19 cellular contexts compared by ENCODE assay signal in the genomic region with DNA sequence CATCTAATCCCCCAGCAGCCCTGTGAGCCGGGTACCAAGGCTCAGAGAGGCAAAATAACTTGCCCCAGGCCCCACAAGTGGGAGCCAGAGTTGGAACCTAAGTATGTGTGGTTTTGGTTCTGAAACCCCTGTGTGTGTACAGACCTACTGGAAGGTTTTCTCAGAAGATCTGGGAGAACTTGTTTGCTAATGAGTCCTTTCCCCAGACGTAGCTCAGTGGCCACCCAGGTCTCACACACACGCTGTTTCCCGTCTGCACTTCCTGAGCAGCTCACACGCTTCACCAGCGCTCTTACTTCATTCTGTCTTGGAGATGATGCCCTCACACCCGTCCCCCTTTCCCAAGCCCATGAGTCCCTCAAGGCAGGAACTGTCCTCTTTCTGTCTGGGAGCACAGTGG. TPM values are rescaled to one million over a fixed set of nuclear protein-coding genes. Genes with fewer than 3 reads are reported as not detected.
DNase-seq lines count a peak whose midpoint lies in the region; ATAC-seq and TF ChIP-seq lines count a peak whose summit lies in the region.
"Had no signal": no experiment of that assay in that cellular context is flagged by ENCODE, and none has a peak within 500 bp of the region (broad histone marks: within the 10 kb centered on the region; RNA-seq: fewer than 3 reads in every experiment).

No MANE protein-coding gene starts in this region.

- H3K4me3 ChIP-seq in GM12865 (ENCODE audit: low read depth, low read length), result no peak overlapping the region
- no peak overlapping the region for H3K4me3 ChIP-seq in SJSA1
- H3K4me3 ChIP-seq in gastroesophageal sphincter, result no peak overlapping the region
- H3K4me3 ChIP-seq in thoracic aorta, result no peak overlapping the region
- no peak overlapping the region for H3K4me3 ChIP-seq in prostate gland
- no peak overlapping the region for H3K4me3 ChIP-seq in left lung
- H3K4me3 ChIP-seq: SK-N-MC had no signal

- no peaks in the 10 kb centered on the region; the same call in 1 of the 2 replicates for H3K9me3 ChIP-seq in SJSA1 (replicated peaks)
- H3K9me3 ChIP-seq in gastroesophageal sphincter, result no peaks in the 10 kb centered on the region
- H3K9me3 ChIP-seq in thoracic aorta, result no peaks in the 10 kb centered on the region
- no peaks in the 10 kb centered on the region for H3K9me3 ChIP-seq in prostate gland
- no peaks in the 10 kb centered on the region for H3K9me3 ChIP-seq in left lung
- H3K9me3 ChIP-seq: BE2C had no signal

- H3K27ac ChIP-seq in SJSA1, result peak overlapping the region; percentile 25; the same call in 1 of the 2 replicates
- peak overlapping the region in 3 of 4 donors; percentile 7 to 83 (median 77) for H3K27ac ChIP-seq in gastroesophageal sphincter
- peak overlapping the region; percentile 53 to 97 for H3K27ac ChIP-seq in thoracic aorta
- no peak overlapping the region for H3K27ac ChIP-seq in prostate gland
- no peak overlapping the region for H3K27ac ChIP-seq in left lung
- H3K27ac ChIP-seq: SK-N-MC had no signal

- TF ChIP-seq POLR2A in gastroesophageal sphincter (IDR thresholded peaks at IDR 0.05) (no peak), prostate gland (IDR thresholded peaks at IDR 0.05) (no peak)

- H3K36me3 ChIP-seq in SJSA1, result no peaks in the 10 kb centered on the region
- peaks cover 0 to 5% of the 10 kb centered on the region in 2 donors for H3K36me3 ChIP-seq in gastroesophageal sphincter
- peaks cover 25% of the 10 kb centered on the region for H3K36me3 ChIP-seq in thoracic aorta
- H3K36me3 ChIP-seq in prostate gland, result no peaks in the 10 kb centered on the region
- no peaks in the 10 kb centered on the region for H3K36me3 ChIP-seq in left lung
- H3K36me3 ChIP-seq: BE2C had no signal

- no peaks in the 10 kb centered on the region for H3K27me3 ChIP-seq in SJSA1 (replicated peaks)
- H3K27me3 ChIP-seq in gastroesophageal sphincter, result no peaks in the 10 kb centered on the region
- H3K27me3 ChIP-seq in thoracic aorta (replicated peaks; ENCODE audit: insufficient read depth), result no peaks in the 10 kb centered on the region
- no peaks in the 10 kb centered on the region for H3K27me3 ChIP-seq in prostate gland (replicated peaks; ENCODE audit: insufficient read depth)
- H3K27me3 ChIP-seq in left lung, result peaks cover 0 to 4% of the 10 kb centered on the region in 2 donors
- H3K27me3 ChIP-seq: BE2C had no signal

- no peak for TF ChIP-seq EP300 in gastroesophageal sphincter (IDR thresholded peaks at IDR 0.05)

- 74 to 86% methylated on average over 5 to 6 of the region's 7 CpGs for WGBS in gastroesophageal sphincter (ENCODE audit: low coverage in 1 of 2), 2 donors
- WGBS in prostate gland, result 82% methylated on average over 7 of the region's 7 CpGs

- ATAC-seq in gastroesophageal sphincter (no peak), thoracic aorta (ENCODE audit: insufficient number of reproducible peaks, low FRiP score, low read depth) (no peak), HG03139 (IDR thresholded peaks at IDR 0.05; ENCODE audit: unreplicated experiment) (no peak), left lung (no peak)

- no peak for TF ChIP-seq CTCF in GM12865 (IDR thresholded peaks at IDR 0.05; ENCODE audit: insufficient read depth, low read depth, low read length, missing control alignments)
- no peak for TF ChIP-seq CTCF in gastroesophageal sphincter (IDR thresholded peaks at IDR 0.05)
- TF ChIP-seq CTCF in thoracic aorta (IDR thresholded peaks at IDR 0.05), result no peak
- no peak for TF ChIP-seq CTCF in prostate gland (IDR thresholded peaks at IDR 0.05)
- TF ChIP-seq CTCF in left lung (IDR thresholded peaks at IDR 0.05), result no peak

- peak; percentile 67 for DNase-seq in GM12865 (ENCODE audit: low read depth)
- peak; percentile 60 to 63 for DNase-seq in SJSA1 (ENCODE audit: low read depth in 1 of 2, low spot score in 2 of 2)
- no peak for DNase-seq in thoracic aorta (ENCODE audit: low spot score)
- no peak for DNase-seq in prostate gland (ENCODE audit: low spot score)
- no peak for DNase-seq in left lung
- DNase-seq: BE2C; CD8-positive, alpha-beta memory T cell; DMS 273 treated with DMSO at 0.1 percent for 48 hours; HCEC 1CT; NCI-H146; NCI-H2081 treated with DMSO at 0.1 percent for 48 hours; NCI-H2227 treated with DMSO at 0.1 percent for 48 hours; NCI-H526 had no signal

- intact Hi-C loops in prostate gland (cut with DNase I), result no loop called here
- intact Hi-C loops in left lung (cut with DNase I), result no loop called here

- H3K4me1 ChIP-seq in SJSA1 (replicated peaks), result peaks cover 31% of the 10 kb centered on the region
- H3K4me1 ChIP-seq in gastroesophageal sphincter, result peaks cover 0 to 46% (median 15%) of the 10 kb centered on the region in 3 donors
- peaks cover 21 to 71% of the 10 kb centered on the region in 2 donors for H3K4me1 ChIP-seq in thoracic aorta (ENCODE audit: control insufficient read depth in 1 of 2, low read depth in 2 of 2)
- no peaks in the 10 kb centered on the region for H3K4me1 ChIP-seq in prostate gland (replicated peaks)
- H3K4me1 ChIP-seq in left lung, result peaks cover 5 to 6% of the 10 kb centered on the region in 2 donors

RNA-seq across cellular contexts. Expression of a gene that starts 8.2 kb away (rescaled TPM):
- not detected in 2 replicates for total RNA-seq in SJSA1 (2014; rRNA removed; shearing (Covaris generic))
- 100 to 1,000 TPM in 3 of 4 donors, 10 to 100 TPM in 1; 52.9 to 359 (median 146) TPM for total RNA-seq in gastroesophageal sphincter
- 100 to 1,000 TPM; 652 to 994 TPM for total RNA-seq in thoracic aorta
- total RNA-seq in prostate gland, result 10 to 100 TPM; 62.9 to 64.3 TPM
- 10 to 100 TPM; 14.3 to 20.8 TPM for total RNA-seq in left lung
- total RNA-seq: CD8-positive, alpha-beta memory T cell; Daoy; LHCN-M2; OCI-LY7 had no signal

RNA-seq across cellular contexts. Expression of a gene that starts 22.3 kb away (rescaled TPM):
- not detected in 2 replicates for total RNA-seq in SJSA1 (2014; rRNA removed; shearing (Covaris generic))
- 1 to 10 TPM; 1.3 to 4.7 (median 2.8) TPM for total RNA-seq in gastroesophageal sphincter
- 10 to 100 TPM; 26.3 to 60.0 TPM for total RNA-seq in thoracic aorta
- 10 to 100 TPM in 1 of 2 donors, 1 to 10 TPM in 1; 1.5 to 16.1 TPM for total RNA-seq in prostate gland
- total RNA-seq in left lung, result 1 to 10 TPM; 1.8 to 3.1 TPM
- total RNA-seq: Daoy, LHCN-M2, OCI-LY7 had no signal

Comparison
In these comparisons a context has a peak if more than half of its experiments do, and no peak if none do; other contexts are left out.
1. DNase-seq: peak in GM12865 (single experiment) and SJSA1 (2 of 2); none in thoracic aorta (single experiment), prostate gland (single experiment) and left lung (0 of 2).
2. H3K27ac ChIP-seq: peak in SJSA1 (single experiment), gastroesophageal sphincter (3 of 4) and thoracic aorta (2 of 2); none in prostate gland (0 of 2) and left lung (0 of 2).
3. RNA of a gene that starts 8.2 kb away (total RNA-seq): 652 to 994 TPM in thoracic aorta, 52.9 to 359 TPM in gastroesophageal sphincter, 62.9 to 64.3 TPM in prostate gland and 14.3 to 20.8 TPM in left lung; not detected in SJSA1; every median in the first group is over 10 times any median in the second.